In the genomic region with DNA sequence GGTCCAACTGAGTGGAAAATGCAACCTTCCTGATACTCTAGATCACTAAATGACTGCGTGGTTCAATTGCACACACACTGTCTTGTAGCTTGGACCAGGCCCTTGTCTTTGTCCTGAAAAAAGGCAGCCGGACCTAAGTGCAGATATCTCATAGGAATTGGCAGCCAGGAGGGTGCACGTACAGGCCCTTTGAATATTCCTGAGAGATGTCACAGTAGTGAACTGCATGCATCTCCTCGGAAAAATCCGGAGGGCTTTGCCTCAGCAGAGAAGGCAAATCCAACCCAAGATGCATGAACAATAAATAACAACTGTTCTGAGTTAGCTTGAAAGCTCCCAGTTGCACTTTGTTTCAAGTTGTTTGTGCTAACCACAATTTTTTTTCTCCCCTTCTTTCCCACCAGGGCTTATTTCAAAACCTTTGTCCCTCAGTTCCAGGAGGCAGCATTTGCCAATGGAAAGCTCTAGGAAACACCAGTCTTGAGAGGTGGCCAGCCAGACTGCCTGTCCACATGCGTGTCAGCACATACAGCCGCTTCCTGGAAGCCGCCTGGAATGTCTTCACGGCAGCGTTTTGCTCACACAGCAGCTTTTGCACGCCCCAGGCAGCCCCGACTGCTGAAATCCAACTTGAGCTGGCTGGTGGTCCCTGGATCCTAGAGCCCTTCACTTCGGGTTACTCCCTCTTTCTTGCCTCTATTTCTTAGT, we compare ENCODE assay signal across 1 cellular context.
A peak's percentile ranks its signal among the peaks of the same experiment; 100 is the strongest.
TF ChIP-seq lines count a peak whose summit lies in the region.

No MANE protein-coding gene starts in this region.

TF ChIP-seq in H1, 55 proteins besides CTCF, POLR2A, EP300 and RAD21 (continued from another document):
- TF ChIP-seq, protein P1, sequence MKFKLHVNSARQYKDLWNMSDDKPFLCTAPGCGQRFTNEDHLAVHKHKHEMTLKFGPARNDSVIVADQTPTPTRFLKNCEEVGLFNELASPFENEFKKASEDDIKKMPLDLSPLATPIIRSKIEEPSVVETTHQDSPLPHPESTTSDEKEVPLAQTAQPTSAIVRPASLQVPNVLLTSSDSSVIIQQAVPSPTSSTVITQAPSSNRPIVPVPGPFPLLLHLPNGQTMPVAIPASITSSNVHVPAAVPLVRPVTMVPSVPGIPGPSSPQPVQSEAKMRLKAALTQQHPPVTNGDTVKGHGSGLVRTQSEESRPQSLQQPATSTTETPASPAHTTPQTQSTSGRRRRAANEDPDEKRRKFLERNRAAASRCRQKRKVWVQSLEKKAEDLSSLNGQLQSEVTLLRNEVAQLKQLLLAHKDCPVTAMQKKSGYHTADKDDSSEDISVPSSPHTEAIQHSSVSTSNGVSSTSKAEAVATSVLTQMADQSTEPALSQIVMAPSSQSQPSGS (IDR thresholded peaks at IDR 0.05; ENCODE audit: low read length): no peak
- TF ChIP-seq TEAD4 (IDR thresholded peaks at IDR 0.05; ENCODE audit: low read depth, low read length) (0 out of 2 replicates have a peak, but pooled peaks have one; percentile 41), CHD1 (IDR thresholded peaks at IDR 0.05; ENCODE audit: low read depth, low read length) (no peak)
